Comparison of ENCODE assay signal across 1 cellular context in the genomic region with DNA sequence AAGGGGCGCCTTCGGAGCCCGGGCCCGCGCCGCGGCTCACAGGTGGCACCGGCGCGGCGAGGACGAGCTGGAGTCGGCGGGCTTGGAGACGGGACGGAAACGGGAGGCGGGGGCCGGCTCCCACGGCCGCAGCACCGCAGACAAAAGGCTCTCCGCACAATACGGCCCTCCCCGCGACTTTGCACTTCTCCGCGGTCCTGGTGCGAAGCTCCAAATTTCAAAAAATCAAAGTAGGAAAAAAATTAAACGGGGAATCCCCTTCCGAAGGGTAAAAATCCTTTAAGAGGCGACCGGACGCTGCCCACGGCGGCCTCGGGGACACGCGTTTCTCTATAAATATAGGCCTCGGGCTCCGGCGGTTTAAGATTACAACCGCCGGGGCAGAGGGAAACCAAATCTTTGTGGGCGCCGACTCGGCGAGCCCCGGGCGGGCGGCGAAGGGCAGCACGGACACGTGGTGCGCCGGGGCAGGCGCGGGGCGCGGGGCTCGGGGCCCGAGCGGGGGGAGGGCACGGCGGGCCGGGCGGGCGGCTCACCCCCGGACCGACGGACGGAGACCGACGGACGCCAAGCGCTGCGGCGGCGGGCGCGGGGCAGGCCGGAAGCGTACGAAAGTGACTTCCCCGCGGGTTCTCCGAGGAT.
TF ChIP-seq lines count a peak whose summit lies in the region.

No MANE protein-coding gene starts in this region.

TF ChIP-seq in H1, 55 proteins besides CTCF, POLR2A, EP300 and RAD21:
- TF ChIP-seq, protein P1, sequence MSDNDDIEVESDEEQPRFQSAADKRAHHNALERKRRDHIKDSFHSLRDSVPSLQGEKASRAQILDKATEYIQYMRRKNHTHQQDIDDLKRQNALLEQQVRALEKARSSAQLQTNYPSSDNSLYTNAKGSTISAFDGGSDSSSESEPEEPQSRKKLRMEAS (IDR thresholded peaks at IDR 0.05): peak; percentile 14; the same call in 1 of the 2 replicates
- TF ChIP-seq SIN3A (conservative IDR thresholded peaks at IDR 0.05 in 1 of 2, IDR thresholded peaks at IDR 0.05 in 1 of 2; ENCODE audit: low read depth in 1 of 2, low read length in 2 of 2): 0 out of 4 replicates have a peak, but pooled peaks of 1 of the 2 experiments have one; percentile 50
- no peak for TF ChIP-seq YY1 (IDR thresholded peaks at IDR 0.05; ENCODE audit: low read depth, low read length)
- no peak for TF ChIP-seq CEBPB (IDR thresholded peaks at IDR 0.05; ENCODE audit: low read depth, low read length)
- no peak for TF ChIP-seq SP4 (IDR thresholded peaks at IDR 0.05; ENCODE audit: low read length)
- TF ChIP-seq KDM4A (IDR thresholded peaks at IDR 0.05; ENCODE audit: low read depth, low read length, severe bottlenecking): peak; percentile 36
